Comparison of ENCODE assay signal across 20 cellular contexts in the genomic region with DNA sequence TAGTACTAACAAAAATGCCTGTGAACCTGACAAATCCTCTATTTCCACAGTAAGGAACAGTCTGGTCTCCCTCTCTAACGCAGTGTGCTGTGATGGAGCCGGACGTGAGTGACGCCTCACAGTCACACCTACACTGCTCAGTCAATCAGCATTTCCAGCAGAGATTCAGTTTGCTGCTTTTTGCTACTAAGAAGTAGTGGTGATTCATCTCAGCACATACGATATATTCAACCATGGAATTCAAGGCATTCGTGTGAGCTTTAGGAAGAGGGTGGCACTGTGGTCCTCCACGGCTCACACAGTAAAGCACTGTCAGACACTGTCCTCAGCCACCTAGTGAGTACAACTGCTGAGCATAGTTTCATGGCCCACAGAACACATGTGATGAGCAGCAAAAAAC.
DNase-seq lines count a peak whose midpoint lies in the region; ATAC-seq and TF ChIP-seq lines count a peak whose summit lies in the region.
"Had no signal": no experiment of that assay in that cellular context is flagged by ENCODE, and none has a peak within 500 bp of the region (broad histone marks: within the 10 kb centered on the region; RNA-seq: fewer than 3 reads in every experiment).

No MANE protein-coding gene starts in this region.

- ATAC-seq in gastroesophageal sphincter, result no peak
- no peak for ATAC-seq in GM18870 (IDR thresholded peaks at IDR 0.05; ENCODE audit: unreplicated experiment)
- ATAC-seq in HG02571 (IDR thresholded peaks at IDR 0.05; ENCODE audit: unreplicated experiment), result no peak
- ATAC-seq: esophagus mucosa, Right ventricle myocardium inferior had no signal

- no peak overlapping the region for H3K9ac ChIP-seq in smooth muscle cell (ENCODE audit: low read depth)

- no peaks in the 10 kb centered on the region for H3F3A ChIP-seq in smooth muscle cell (ENCODE audit: low read depth)

- no peak for DNase-seq in activated naive CD4-positive, alpha-beta T cell treated with anti-CD3 and anti-CD28 coated beads for 36 hours
- no peak for DNase-seq in activated naive CD4-positive, alpha-beta T cell (lab: John Stamatoyannopoulos, UW)
- peak; percentile 15 for DNase-seq in HK-2 (ENCODE audit: unreplicated experiment)
- DNase-seq in dedifferentiated amniotic fluid mesenchymal stem cell (ENCODE audit: extremely low spot score), result peak; percentile 34
- no peak for DNase-seq in smooth muscle cell (lab: John Stamatoyannopoulos, UW; ENCODE audit: unreplicated experiment)
- DNase-seq: Caco-2, GDM1, hippocampal formation, kidney glomerular epithelial cell, MV-4-11, NCI-H2029, upper lobe of left lung had no signal

- H3K4me1 ChIP-seq in smooth muscle cell (ENCODE audit: low read depth), result no peaks in the 10 kb centered on the region
- H3K4me1 ChIP-seq in gastroesophageal sphincter, result peaks cover 0 to 11% (median 0%) of the 10 kb centered on the region in 3 donors

- H3K4me3 ChIP-seq in smooth muscle cell, result no peak overlapping the region
- no peak overlapping the region for H3K4me3 ChIP-seq in gastroesophageal sphincter
- H3K4me3 ChIP-seq: upper lobe of left lung had no signal

- TF ChIP-seq EP300 in gastroesophageal sphincter (IDR thresholded peaks at IDR 0.05), result no peak

- TF ChIP-seq CTCF in smooth muscle cell (IDR thresholded peaks at IDR 0.05; ENCODE audit: borderline replicate concordance, insufficient read depth, poor library complexity, severe bottlenecking), result no peak
- no peak for TF ChIP-seq CTCF in gastroesophageal sphincter (IDR thresholded peaks at IDR 0.05)

- no peak for TF ChIP-seq POLR2A in gastroesophageal sphincter (IDR thresholded peaks at IDR 0.05)

- H2AFZ ChIP-seq in smooth muscle cell (ENCODE audit: low read depth), result no peak overlapping the region

- H3K36me3 ChIP-seq in smooth muscle cell (ENCODE audit: low read depth) (peaks cover 45% of the 10 kb centered on the region), gastroesophageal sphincter (peaks cover 4 to 95% of the 10 kb centered on the region in 2 donors)

- H3K9me3 ChIP-seq in smooth muscle cell (replicated peaks; ENCODE audit: low read depth), result no peaks in the 10 kb centered on the region
- H3K9me3 ChIP-seq in gastroesophageal sphincter, result no peaks in the 10 kb centered on the region
- H3K9me3 ChIP-seq: Caco-2, upper lobe of left lung had no signal

- no peaks in the 10 kb centered on the region for H3K4me1 Mint-ChIP-seq in activated naive CD4-positive, alpha-beta T cell treated with anti-CD3 and anti-CD28 coated beads for 36 hours (ENCODE audit: low read depth)
- H3K4me1 Mint-ChIP-seq: brain had no signal

- peaks cover 60% of the 10 kb centered on the region for H4K20me1 ChIP-seq in smooth muscle cell (ENCODE audit: low read depth)

- peak overlapping the region; percentile 13 for H3K27ac Mint-ChIP-seq in activated naive CD4-positive, alpha-beta T cell treated with anti-CD3 and anti-CD28 coated beads for 36 hours
- H3K27ac Mint-ChIP-seq: stimulated activated naive CD8-positive, alpha-beta T cell treated with anti-CD3 and anti-CD28 coated beads, Interleukin-15, Interleukin-2, amounts not matched to agents 100 ng/mL and 50 ng/mL, for 24 hours; T-helper 1 cell treated with Interleukin-12 subunit alpha and Interleukin-12 subunit beta and Interleukin-4 antibody, amounts not matched to agents 30 μg/mL and 1 μg/mL, for 36 hours had no signal

- CTCF ChIA-PET in activated naive CD4-positive, alpha-beta T cell treated with anti-CD3 and anti-CD28 coated beads for 36 hours (lab: Charles Lee), result no interaction called here

- peaks cover 29% of the 10 kb centered on the region for H3K36me3 Mint-ChIP-seq in activated naive CD4-positive, alpha-beta T cell treated with anti-CD3 and anti-CD28 coated beads for 36 hours (ENCODE audit: low read depth)

- H3K79me2 ChIP-seq in smooth muscle cell (ENCODE audit: low read depth), result peaks cover 3% of the 10 kb centered on the region

- H3K4me2 ChIP-seq in smooth muscle cell, result no peak overlapping the region

- H3K27me3 ChIP-seq in smooth muscle cell (ENCODE audit: low read depth) (no peaks in the 10 kb centered on the region), gastroesophageal sphincter (no peaks in the 10 kb centered on the region)
- H3K27me3 ChIP-seq: upper lobe of left lung had no signal

- WGBS in smooth muscle cell (ENCODE audit: low lambda C conversion rate), result 70% methylated on average over 7 of the region's 7 CpGs
- WGBS in gastroesophageal sphincter (ENCODE audit: low coverage in 1 of 2), 2 donors, result 83 to 84% methylated on average over 5 to 7 of the region's 7 CpGs

- no peaks in the 10 kb centered on the region for H3K27me3 Mint-ChIP-seq in activated naive CD4-positive, alpha-beta T cell treated with anti-CD3 and anti-CD28 coated beads for 36 hours (ENCODE audit: low read depth)
- H3K27me3 Mint-ChIP-seq: brain; stimulated activated naive CD8-positive, alpha-beta T cell treated with anti-CD3 and anti-CD28 coated beads, Interleukin-15, Interleukin-2, amounts not matched to agents 100 ng/mL and 50 ng/mL, for 24 hours had no signal

- H3K4me3 Mint-ChIP-seq in activated naive CD4-positive, alpha-beta T cell treated with anti-CD3 and anti-CD28 coated beads for 36 hours, result no peak overlapping the region
- H3K4me3 Mint-ChIP-seq: brain; stimulated activated naive CD8-positive, alpha-beta T cell treated with anti-CD3 and anti-CD28 coated beads, Interleukin-15, Interleukin-2, amounts not matched to agents 100 ng/mL and 50 ng/mL, for 24 hours; T-helper 1 cell treated with Interleukin-12 subunit alpha and Interleukin-12 subunit beta and Interleukin-4 antibody, amounts not matched to agents 30 μg/mL and 1 μg/mL, for 36 hours had no signal

- peak overlapping the region; percentile 13 for H3K27ac ChIP-seq in smooth muscle cell (ENCODE audit: low read depth)
- H3K27ac ChIP-seq in gastroesophageal sphincter, result no peak overlapping the region
- H3K27ac ChIP-seq: upper lobe of left lung had no signal

- intact Hi-C loops in activated naive CD4-positive, alpha-beta T cell treated with anti-CD3 and anti-CD28 coated beads for 36 hours (cut with micrococcal nuclease), result no loop called here

- no peaks in the 10 kb centered on the region for H3K9me3 Mint-ChIP-seq in activated naive CD4-positive, alpha-beta T cell treated with anti-CD3 and anti-CD28 coated beads for 36 hours
- H3K9me3 Mint-ChIP-seq: brain; stimulated activated naive CD8-positive, alpha-beta T cell treated with anti-CD3 and anti-CD28 coated beads, Interleukin-15, Interleukin-2, amounts not matched to agents 100 ng/mL and 50 ng/mL, for 24 hours; T-helper 1 cell treated with Interleukin-12 subunit alpha and Interleukin-12 subunit beta and Interleukin-4 antibody, amounts not matched to agents 30 μg/mL and 1 μg/mL, for 36 hours had no signal

Comparison
In these comparisons a context has a peak if more than half of its experiments do, and no peak if none do; other contexts are left out.
1. DNase-seq: peak in HK-2 (single experiment) and dedifferentiated amniotic fluid mesenchymal stem cell (single experiment); none in activated naive CD4-positive, alpha-beta T cell treated with anti-CD3 and anti-CD28 coated beads for 36 hours (single experiment), activated naive CD4-positive, alpha-beta T cell (0 of 4) and smooth muscle cell (single experiment).